ENCODE assay signal across 19 cellular contexts in genomic region chr13:55528434-55528833, GRCh38.
"Had no signal": no experiment of that assay in that cellular context is flagged by ENCODE, and none has a peak within 500 bp of the region (broad histone marks: within the 10 kb centered on the region; RNA-seq: fewer than 3 reads in every experiment).

No MANE protein-coding gene starts in this region.

- ATAC-seq: Right ventricle myocardium inferior, SK-N-SH treated with all-trans-retinoic acid at 6 μM for 48 hours had no signal

- DNase-seq: KBM-7, MV-4-11, NCI-H1092, NCI-H1105 treated with DMSO at 0.1 percent for 48 hours, NCI-H1417 treated with DMSO at 0.1 percent for 48 hours, NCI-H146, NCI-H187, NCI-H2029, NCI-H2081 treated with DMSO at 0.1 percent for 48 hours, NCI-H2171, NCI-H345, NCI-H446 treated with DMSO at 0.1 percent for 48 hours, NCI-H510A treated with DMSO at 0.1 percent for 48 hours, NCI-H526, SHP77 treated with DMSO at 0.1 percent for 48 hours, SJCRH30, T-helper 1 cell had no signal
